ENCODE assay signal across 11 cellular contexts in the genomic region with DNA sequence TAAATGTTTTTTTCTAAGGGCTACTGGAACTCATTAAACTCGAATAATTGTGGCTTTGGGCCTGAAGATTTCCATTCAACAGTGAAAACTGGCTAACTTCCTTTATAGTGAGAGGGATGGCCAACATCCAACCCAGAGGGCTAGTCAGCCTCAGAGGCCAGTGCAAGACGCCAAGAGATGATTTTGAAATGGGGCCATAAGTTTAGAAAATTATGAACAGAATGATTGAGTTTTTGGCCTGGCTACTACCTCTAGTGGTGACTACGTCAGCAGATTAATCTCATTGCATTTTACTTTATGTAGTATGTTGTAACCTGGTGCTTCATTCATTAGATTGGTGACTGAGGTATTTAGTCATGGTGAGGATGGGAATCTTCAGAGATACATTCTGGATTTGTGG.
DNase-seq lines count a peak whose midpoint lies in the region; ATAC-seq and TF ChIP-seq lines count a peak whose summit lies in the region.
"Had no signal": no experiment of that assay in that cellular context is flagged by ENCODE, and none has a peak within 500 bp of the region (broad histone marks: within the 10 kb centered on the region; RNA-seq: fewer than 3 reads in every experiment).

No MANE protein-coding gene starts in this region.

- POLR2A ChIA-PET in GM10248 (lab: Yijun Ruan, JAX): interaction anchor here (0.6 kb wide), 2 partner anchors 69 to 247 kb away, joined by 3 to 5 read pairs; no protein-coding TSS in a partner anchor

- H3K9ac ChIP-seq in SK-N-MC (ENCODE audit: insufficient read length): no peak overlapping the region

- no peaks in the 10 kb centered on the region for H3K9me3 ChIP-seq in SK-N-MC (ENCODE audit: low read depth, low read length)

- CTCF ChIA-PET in GM10248 (lab: Yijun Ruan, JAX): interaction anchor here (0.9 to 1.3 kb wide), 2 partner anchors 19 to 33 kb away, joined by 3 to 4 read pairs; no protein-coding TSS in a partner anchor

- no peak for TF ChIP-seq CTCF in GM10248 (IDR thresholded peaks at IDR 0.05; ENCODE audit: control extremely low read depth, extremely low read depth, low read depth, missing control alignments)

- no peak overlapping the region for H3K4me3 ChIP-seq in SK-N-MC

- peak overlapping the region; percentile 44; the same call in 1 of the 2 replicates for H3K27ac ChIP-seq in SK-N-MC

- peaks cover 65% of the 10 kb centered on the region for H3K36me3 ChIP-seq in SK-N-MC (ENCODE audit: insufficient read depth, low read length)

- no peak for ATAC-seq in GM19023 (IDR thresholded peaks at IDR 0.05; ENCODE audit: unreplicated experiment)

- DNase-seq in GM03348 (ENCODE audit: low spot score) (peak; percentile 81), SK-N-MC (ENCODE audit: low read depth, low spot score) (no peak), fibroblast of gingiva (ENCODE audit: low read depth) (peak; percentile 95), pons (ENCODE audit: low spot score) (peak; percentile 40), Kasumi-1 (lab: John Stamatoyannopoulos, UW) (no peak), COLO668 (lab: John Stamatoyannopoulos, UW; ENCODE audit: unreplicated experiment) (no peak), GM10248 (ENCODE audit: extremely low spot score) (no peak)
- DNase-seq: GDM1, islet precursor cell, NCI-H187 treated with DMSO at 0.1 percent for 48 hours had no signal

Comparison
In these comparisons a context has a peak if more than half of its experiments do, and no peak if none do; other contexts are left out.
1. DNase-seq: peak in GM03348 (single experiment), fibroblast of gingiva (single experiment) and pons (single experiment); none in SK-N-MC (single experiment), Kasumi-1 (0 of 2), COLO668 (single experiment) and GM10248 (single experiment).